ENCODE assay signal across 11 cellular contexts in genomic region chr19:15249912-15250634, GRCh38. TPM values are rescaled to one million over a fixed set of nuclear protein-coding genes. Genes with fewer than 3 reads are reported as not detected.
A peak's percentile ranks its signal among the peaks of the same experiment; 100 is the strongest.
DNase-seq lines count a peak whose midpoint lies in the region; ATAC-seq, FAIRE-seq and TF ChIP-seq lines count a peak whose summit lies in the region.
"Had no signal": no experiment of that assay in that cellular context is flagged by ENCODE, and none has a peak within 500 bp of the region (broad histone marks: within the 10 kb centered on the region; RNA-seq: fewer than 3 reads in every experiment).

No MANE protein-coding gene starts in this region.

- peaks cover 17% of the 10 kb centered on the region for H3K79me1 ChIP-seq in neuronal stem cell (ENCODE audit: low read depth, low read length)

- TF ChIP-seq CTCF in 22Rv1 (IDR thresholded peaks at IDR 0.05) (no peak), RWPE1 (conservative IDR thresholded peaks at IDR 0.05; ENCODE audit: low read depth) (no peak), natural killer cell (IDR thresholded peaks at IDR 0.05) (no peak)

- H3K36me3 Mint-ChIP-seq in natural killer cell: no peaks in the 10 kb centered on the region

- H3K4ac ChIP-seq in neuronal stem cell (ENCODE audit: low read length): no peak overlapping the region

- H3K4me2 ChIP-seq in neuronal stem cell (ENCODE audit: insufficient read depth, low read length, poor library complexity, severe bottlenecking): no peak overlapping the region

- peak overlapping the region; percentile 31 for H3K14ac ChIP-seq in neuronal stem cell (ENCODE audit: low read length)

- H2AFZ ChIP-seq in neuronal stem cell (ENCODE audit: low read length): no peak overlapping the region

- H2BK15ac ChIP-seq in neuronal stem cell (ENCODE audit: low read length): no peak overlapping the region

- no peaks in the 10 kb centered on the region for H3K9me3 ChIP-seq in neuronal stem cell (replicated peaks in 1 of 2; ENCODE audit: control insufficient read depth in 2 of 2, insufficient read depth in 1 of 2, low read depth in 1 of 2, low read length in 2 of 2)

- intact Hi-C loops in natural killer cell (cut with micrococcal nuclease): no loop called here

- H3K9ac ChIP-seq in neuronal stem cell (ENCODE audit: low read depth, low read length, poor library complexity): no peak overlapping the region

- POLR2A ChIA-PET in RWPE1 (lab: Yijun Ruan, JAX; ENCODE audit: low non-redundant PET): interaction anchor here (0.5 kb wide), 1 partner anchor 158 kb away, joined by 8 read pairs; no protein-coding TSS in a partner anchor

- H3K27ac ChIP-seq in 22Rv1 (peak overlapping the region; percentile 41; the same call in 1 of the 2 replicates), RWPE1 (peak overlapping the region; percentile 97), neuronal stem cell (replicated peaks; ENCODE audit: low read length) (peak overlapping the region; percentile 28)

- no peak overlapping the region for H3K27ac Mint-ChIP-seq in natural killer cell
- H3K27ac Mint-ChIP-seq: activated B cell treated with CpG ODN at 0.5 μM for 24 hours had no signal

- peaks cover 64 to 98% of the 10 kb centered on the region in 2 donors for H3K36me3 ChIP-seq in neuronal stem cell (replicated peaks in 1 of 2; ENCODE audit: control insufficient read depth in 2 of 2, insufficient read depth in 2 of 2, low read length in 2 of 2)

- FAIRE-seq in RCC 7860 (lab: Jason Lieb, UNC): no peak

- H4K8ac ChIP-seq in neuronal stem cell (ENCODE audit: low read depth, low read length): no peak overlapping the region

- no peak overlapping the region for H3K4me3 Mint-ChIP-seq in natural killer cell
- H3K4me3 Mint-ChIP-seq: activated B cell treated with CpG ODN at 0.5 μM for 24 hours had no signal

- H2AK5ac ChIP-seq in neuronal stem cell (ENCODE audit: low read depth, low read length): no peak overlapping the region

- no peak overlapping the region for H3K23ac ChIP-seq in neuronal stem cell (ENCODE audit: low read depth, low read length, poor library complexity)

- H2BK120ac ChIP-seq in neuronal stem cell (ENCODE audit: low read depth, low read length): no peak overlapping the region

- no peaks in the 10 kb centered on the region for H3K27me3 Mint-ChIP-seq in natural killer cell (ENCODE audit: low read depth in 2 of 2)
- H3K27me3 Mint-ChIP-seq: activated B cell treated with CpG ODN at 0.5 μM for 24 hours had no signal

- no peaks in the 10 kb centered on the region for H3K9me3 Mint-ChIP-seq in natural killer cell
- H3K9me3 Mint-ChIP-seq: activated B cell treated with CpG ODN at 0.5 μM for 24 hours had no signal

- no peak overlapping the region for H2BK5ac ChIP-seq in neuronal stem cell (ENCODE audit: low read length)

- WGBS in neuronal stem cell (ENCODE audit: extremely low coverage in 2 of 2, insufficient read length in 2 of 2, insufficient replicate concordance in 1 of 2), 2 donors: no CpG with 5 or more reads among the region's 15 CpGs

- peaks cover 6 to 10% of the 10 kb centered on the region in 2 donors for H3K4me1 Mint-ChIP-seq in natural killer cell

- peaks cover 0 to 26% of the 10 kb centered on the region in 2 donors for H3K4me1 ChIP-seq in neuronal stem cell (ENCODE audit: control insufficient read depth in 2 of 2, insufficient read depth in 1 of 2, low read depth in 1 of 2, low read length in 2 of 2)

- no peak for ATAC-seq in natural killer cell
- ATAC-seq: stimulated activated naive CD8-positive, alpha-beta T cell treated with anti-CD3 and anti-CD28 coated beads, Interleukin-15, Interleukin-2, amounts not matched to agents 100 U/mL and 50 U/mL, for 24 hours had no signal

- H3K4me3 ChIP-seq in neuronal stem cell (ENCODE audit: low read length in 2 of 2): no peak overlapping the region

- CTCF ChIA-PET in RWPE1 (lab: Yijun Ruan, JAX): interaction anchor here (0.6 to 4.5 kb wide), 6 partner anchors 54 to 471 kb away, joined by 3 to 19 read pairs (median 4); no protein-coding TSS in a partner anchor

- H3K18ac ChIP-seq in neuronal stem cell (ENCODE audit: low read length): no peak overlapping the region

- no peak overlapping the region for H2BK12ac ChIP-seq in neuronal stem cell (ENCODE audit: low read length)

- no peak overlapping the region for H4K91ac ChIP-seq in neuronal stem cell (ENCODE audit: low read depth, low read length, poor library complexity)

- DNase-seq in RWPE1 (ENCODE audit: low spot score) (peak; percentile 89), fibroblast of gingiva (ENCODE audit: low read depth) (peak; percentile 81), neuronal stem cell (ENCODE audit: low spot score) (no peak), natural killer cell (no peak), RCC 7860 (ENCODE audit: low spot score) (no peak), NOMO-1 (lab: John Stamatoyannopoulos, UW; ENCODE audit: unreplicated experiment in 2 of 2) (no peak)
- no peak for DNase-seq in activated T-cell treated with anti-CD3 and anti-CD28 coated beads, Interleukin-2, amount 50 U/mL, for 1 hour
- DNase-seq: ACHN; activated B cell treated with CpG ODN at 0.5 μM for 24 hours; stimulated activated naive CD8-positive, alpha-beta T cell treated with anti-CD3 and anti-CD28 coated beads, Interleukin-15, Interleukin-2, amounts not matched to agents 100 U/mL and 50 U/mL, for 24 hours had no signal

- no peaks in the 10 kb centered on the region for H3K27me3 ChIP-seq in neuronal stem cell (ENCODE audit: control insufficient read depth in 3 of 3, insufficient read depth in 3 of 3, low read depth in 1 of 3, low read length in 3 of 3)

RNA-seq across cellular contexts. Expression of gene EPHX3, which starts 17.8 kb away (rescaled TPM):
- 1.1 TPM for polyA plus RNA-seq in neuronal stem cell (2013, experiment 1 of 2)
- polyA plus RNA-seq in neuronal stem cell (2013, experiment 2 of 2): 1.1 TPM
- not detected for total RNA-seq in natural killer cell
- total RNA-seq: activated B cell treated with CpG ODN at 0.5 μM for 24 hours had no signal

RNA-seq across cellular contexts. Expression of gene NOTCH3, which starts 49.3 kb away (rescaled TPM):
- 33.0 TPM for polyA plus RNA-seq in neuronal stem cell (2013, experiment 1 of 2)
- polyA plus RNA-seq in neuronal stem cell (2013, experiment 2 of 2): 33.5 TPM
- total RNA-seq in natural killer cell: under 1 TPM in 2 of 3 donors, not detected in 1; 0.25 to 0.26 TPM
- total RNA-seq: activated B cell treated with CpG ODN at 0.5 μM for 24 hours had no signal

Comparison
In these comparisons a context has a peak if more than half of its experiments do, and no peak if none do; other contexts are left out.
1. H3K27ac ChIP-seq: peak in every context shown above with its lines; median percentile 97 in RWPE1; 41 in 22Rv1; 28 in neuronal stem cell.
2. DNase-seq: peak in RWPE1 (single experiment) and fibroblast of gingiva (single experiment); none in neuronal stem cell (single experiment), natural killer cell (single experiment), activated T-cell treated with anti-CD3 and anti-CD28 coated beads, Interleukin-2, amount 50 U/mL, for 1 hour (single experiment), RCC 7860 (single experiment) and NOMO-1 (0 of 2).